ENCODE assay signal across 8 cellular contexts in the genomic region with DNA sequence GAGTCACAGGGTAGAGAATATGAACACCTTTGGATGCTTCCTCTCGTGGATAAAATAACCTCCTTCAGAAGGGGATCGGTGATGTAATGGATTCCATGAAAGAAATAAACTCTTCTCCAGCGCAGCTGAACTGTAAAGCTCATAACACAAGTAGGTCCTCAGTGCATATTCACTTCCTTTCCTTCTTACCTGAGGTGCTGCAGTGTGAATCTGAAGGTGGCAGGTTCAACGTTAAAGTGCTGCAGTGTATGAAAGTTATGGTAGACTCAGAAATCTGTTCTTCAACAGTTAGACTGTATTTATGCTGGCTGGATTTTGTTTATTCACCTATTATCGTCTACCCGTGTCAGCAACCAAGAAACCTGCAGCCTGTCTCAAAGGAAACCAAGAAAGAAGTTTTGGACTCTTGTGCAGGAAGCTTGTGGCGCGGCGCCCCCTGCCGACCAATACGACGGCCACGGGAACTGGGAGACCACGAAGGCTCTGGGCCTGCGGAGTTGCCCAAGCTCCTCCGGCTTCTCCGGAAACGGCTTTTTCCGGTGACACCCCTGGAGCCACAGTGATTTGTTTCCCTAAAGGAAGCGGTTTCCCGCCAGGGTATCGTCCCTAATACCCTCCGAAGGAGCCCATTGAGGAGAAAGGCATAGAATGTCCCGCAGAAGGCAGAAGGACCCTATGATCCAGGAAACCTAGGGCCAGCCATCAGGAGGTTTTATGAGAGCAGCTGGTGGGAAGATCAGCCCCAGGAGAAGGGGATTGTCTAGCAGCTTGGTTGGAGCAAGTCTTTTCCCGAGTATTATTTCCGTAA.
DNase-seq lines count a peak whose midpoint lies in the region; ATAC-seq and TF ChIP-seq lines count a peak whose summit lies in the region.

No MANE protein-coding gene starts in this region.

- ATAC-seq in GM18907 (IDR thresholded peaks at IDR 0.05; ENCODE audit: unreplicated experiment) (peak; percentile 82), HG02938 (IDR thresholded peaks at IDR 0.05; ENCODE audit: unreplicated experiment) (no peak)

- DNase-seq in AG09319 (ENCODE audit: extremely low read depth, low read depth), result no peak
- peak; percentile 68 for DNase-seq in KG1 (lab: John Stamatoyannopoulos, UW)
- peak; percentile 49 for DNase-seq in activated CD4-positive, CD25-positive, alpha-beta regulatory T cell treated with anti-CD3 and anti-CD28 coated beads, Interleukin-2, amount 50 U/mL, for 16 hours (ENCODE audit: low read depth, low spot score)
- DNase-seq in central memory CD4-positive, alpha-beta T cell, result peak; percentile 56
- DNase-seq in kidney glomerular epithelial cell (lab: John Stamatoyannopoulos, UW), result peak; percentile 5
- DNase-seq in stimulated activated CD4-positive, alpha-beta T cell treated with anti-CD3 and anti-CD28 coated beads, Interleukin-2, amount 100 ng/mL, for 24 hours, result peak; percentile 84 to 90

- TF ChIP-seq CTCF in AG09319 (IDR thresholded peaks at IDR 0.05; ENCODE audit: low read depth, low read length), result peak; percentile 80
